ENCODE assay signal across 8 cellular contexts in the genomic region with DNA sequence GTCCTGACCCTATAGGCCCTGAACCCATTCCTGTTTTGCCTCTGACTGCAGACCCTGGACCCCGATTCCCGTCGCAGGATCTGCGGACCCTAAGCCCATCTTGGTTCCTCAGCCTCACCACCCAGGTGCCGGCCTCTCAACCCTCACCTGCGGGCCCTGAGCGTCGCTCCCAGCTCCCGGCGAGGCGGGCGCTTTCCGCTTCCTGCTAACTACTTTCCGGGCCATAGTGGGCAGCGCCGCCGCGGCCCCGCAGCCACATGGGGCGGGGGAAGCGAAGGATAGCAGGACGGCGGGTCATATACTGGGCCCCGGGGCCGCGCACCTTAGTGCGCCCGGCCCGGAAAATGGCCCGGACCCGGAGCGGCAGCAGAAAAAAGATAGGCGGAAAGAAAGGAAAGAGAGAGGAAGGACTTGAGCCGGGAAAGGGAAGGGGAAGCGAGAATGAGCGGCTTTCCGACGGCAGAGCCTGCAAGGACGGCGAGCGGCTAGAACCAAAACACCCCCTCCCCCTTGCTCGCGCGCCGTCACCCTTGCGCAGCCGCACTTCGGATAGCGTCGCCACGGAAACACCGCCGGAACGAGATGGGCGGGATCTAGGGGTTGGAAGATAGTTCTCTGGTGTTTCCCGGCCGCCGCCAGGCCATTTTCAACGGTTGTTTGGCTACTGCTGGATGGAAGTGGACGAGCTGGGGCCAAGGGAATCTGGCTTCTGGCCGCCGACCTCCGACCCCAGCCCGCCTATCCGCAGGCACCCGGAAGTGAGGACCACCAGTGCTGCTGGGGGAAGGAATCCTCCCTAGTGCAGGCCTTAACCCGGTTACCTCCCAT. TPM values are rescaled to one million over a fixed set of nuclear protein-coding genes. Genes with fewer than 3 reads are reported as not detected.
A peak's percentile ranks its signal among the peaks of the same experiment; 100 is the strongest.
DNase-seq lines count a peak whose midpoint lies in the region; ATAC-seq and TF ChIP-seq lines count a peak whose summit lies in the region.

TSS of gene DCAF12 (minus strand) at position 492 of the 828 bp plus-strand sequence. CDS start at position 225, 267 bp downstream.

- no peaks in the 10 kb centered on the region for H3K9me3 ChIP-seq in DOHH2 (ENCODE audit: control insufficient read depth, insufficient read depth, low read length)
- no peaks in the 10 kb centered on the region for H3K9me3 ChIP-seq in KOPT-K1 (ENCODE audit: insufficient read depth, low read length, poor library complexity, severe bottlenecking)

- H3K4me3 ChIP-seq in DOHH2 (ENCODE audit: low read length) (peak within 1 kb of the TSS; percentile 81), fibroblast of mammary gland (ENCODE audit: control insufficient read depth, low read depth, low read length) (peak within 1 kb of the TSS; percentile 99)

- TF ChIP-seq CTCF in DOHH2 (IDR thresholded peaks at IDR 0.05; ENCODE audit: low read depth, low read length, poor library complexity, severe bottlenecking) (peak; percentile 0), fibroblast of mammary gland (conservative IDR thresholded peaks at IDR 0.05; ENCODE audit: control insufficient read depth, insufficient read depth, low read depth, low read length) (no peak)

- peak within 1 kb of the TSS; percentile 98 for H3K27ac Mint-ChIP-seq in activated T-helper 2 cell treated with anti-CD3 and anti-CD28 coated beads, Interferon-gamma antibody, Interleukin-2, Interleukin-4, amounts not matched to agents 10 μg/mL and 5 μg/mL and 100 μg/mL, durations not matched to agents 14 hours and 24 hours and 36 hours
- H3K27ac Mint-ChIP-seq in naive thymus-derived CD8-positive, alpha-beta T cell, result peak within 1 kb of the TSS; percentile 94 to 99 (median 97)
- H3K27ac Mint-ChIP-seq in stimulated activated naive B cell treated with anti-CD40 and anti-IgM and Interleukin-4, amounts not matched to agents 10 μg/mL and 1 μg/mL and 100 μg/mL, for 72 hours, result peak within 1 kb of the TSS; percentile 86

- H3K4me2 ChIP-seq in DOHH2 (ENCODE audit: low read length), result peak within 1 kb of the TSS; percentile 82

- H3K79me2 ChIP-seq in DOHH2 (ENCODE audit: control insufficient read depth, low read length), result peaks cover 59% of the 10 kb centered on the region

- peaks cover 51% of the 10 kb centered on the region for H3K4me1 ChIP-seq in DOHH2 (ENCODE audit: control insufficient read depth, low read length)

- POLR2A ChIA-PET in naive thymus-derived CD8-positive, alpha-beta T cell (lab: Charles Lee), result interaction anchor here (0.7 to 2.1 kb wide), 4 partner anchors 52 to 652 kb away, joined by 3 to 9 read pairs (median 5); partner anchors contain the start of genes NOL6, UBAP1 and UBAP2

- H3K4me3 Mint-ChIP-seq in activated T-helper 2 cell treated with anti-CD3 and anti-CD28 coated beads, Interferon-gamma antibody, Interleukin-2, Interleukin-4, amounts not matched to agents 10 μg/mL and 5 μg/mL and 100 μg/mL, durations not matched to agents 14 hours and 24 hours and 36 hours (ENCODE audit: low read depth), result peak within 1 kb of the TSS; percentile 98
- H3K4me3 Mint-ChIP-seq in naive thymus-derived CD8-positive, alpha-beta T cell, result peak within 1 kb of the TSS; percentile 90 to 99 (median 95)
- H3K4me3 Mint-ChIP-seq in stimulated activated naive B cell treated with anti-CD40 and anti-IgM and Interleukin-4, amounts not matched to agents 10 μg/mL and 1 μg/mL and 100 μg/mL, for 72 hours, result peak within 1 kb of the TSS; percentile 94 to 96

- intact Hi-C loops in activated T-helper 2 cell treated with anti-CD3 and anti-CD28 coated beads, Interferon-gamma antibody, Interleukin-2, Interleukin-4, amounts not matched to agents 10 μg/mL and 5 μg/mL and 100 μg/mL, durations not matched to agents 14 hours and 24 hours and 36 hours (cut with micrococcal nuclease), result loop anchor here (1.0 to 2.0 kb wide), 6 partner anchors 48 to 332 kb away; partner anchors contain the start of genes DNAI1, FAM219A, KIF24 and NUDT2

- H3K9me3 Mint-ChIP-seq in activated T-helper 2 cell treated with anti-CD3 and anti-CD28 coated beads, Interferon-gamma antibody, Interleukin-2, Interleukin-4, amounts not matched to agents 10 μg/mL and 5 μg/mL and 100 μg/mL, durations not matched to agents 14 hours and 24 hours and 36 hours, result no peaks in the 10 kb centered on the region
- H3K9me3 Mint-ChIP-seq in naive thymus-derived CD8-positive, alpha-beta T cell, result no peaks in the 10 kb centered on the region
- H3K9me3 Mint-ChIP-seq in stimulated activated naive B cell treated with anti-CD40 and anti-IgM and Interleukin-4, amounts not matched to agents 10 μg/mL and 1 μg/mL and 100 μg/mL, for 72 hours, result peaks cover 0 to 2% of the 10 kb centered on the region in 2 donors

- H4K20me1 ChIP-seq in DOHH2 (ENCODE audit: control insufficient read depth, insufficient read depth, low read depth, low read length), result peaks cover 20% of the 10 kb centered on the region

- H3K36me3 ChIP-seq in DOHH2 (ENCODE audit: control insufficient read depth, low read length) (peaks cover 47% of the 10 kb centered on the region), KOPT-K1 (ENCODE audit: insufficient read depth, low read length) (peaks cover 35% of the 10 kb centered on the region)

- H3K27ac ChIP-seq in DOHH2 (ENCODE audit: low read depth, low read length), result peak within 1 kb of the TSS; percentile 83
- H3K27ac ChIP-seq in KOPT-K1 (ENCODE audit: low read depth, low read length, poor library complexity, severe bottlenecking), result peak within 1 kb of the TSS; percentile 81

- no peaks in the 10 kb centered on the region for H3K9me2 ChIP-seq in DOHH2 (replicated peaks; ENCODE audit: control insufficient read depth, low read length)

- DNase-seq in RPMI7951 (ENCODE audit: low read depth), result peak; percentile 86
- peak; percentile 90 for DNase-seq in activated T-helper 2 cell treated with anti-CD3 and anti-CD28 coated beads, Interferon-gamma antibody, Interleukin-2, Interleukin-4, amounts not matched to agents 10 μg/mL and 5 μg/mL and 100 μg/mL, durations not matched to agents 14 hours and 24 hours and 36 hours (ENCODE audit: low spot score)
- peak; percentile 87 for DNase-seq in fibroblast of mammary gland (ENCODE audit: low read depth)
- DNase-seq in naive thymus-derived CD8-positive, alpha-beta T cell, result peak; percentile 82 to 93 (median 88)
- peak; percentile 82 for DNase-seq in stimulated activated naive B cell treated with anti-CD40 and anti-IgM and Interleukin-4, amounts not matched to agents 10 μg/mL and 1 μg/mL and 100 μg/mL, for 72 hours

- peaks cover 37% of the 10 kb centered on the region for H3K4me1 Mint-ChIP-seq in activated T-helper 2 cell treated with anti-CD3 and anti-CD28 coated beads, Interferon-gamma antibody, Interleukin-2, Interleukin-4, amounts not matched to agents 10 μg/mL and 5 μg/mL and 100 μg/mL, durations not matched to agents 14 hours and 24 hours and 36 hours (ENCODE audit: low read depth)
- H3K4me1 Mint-ChIP-seq in naive thymus-derived CD8-positive, alpha-beta T cell, result peaks cover 35 to 55% (median 51%) of the 10 kb centered on the region in 4 donors
- H3K4me1 Mint-ChIP-seq in stimulated activated naive B cell treated with anti-CD40 and anti-IgM and Interleukin-4, amounts not matched to agents 10 μg/mL and 1 μg/mL and 100 μg/mL, for 72 hours, result peaks cover 34 to 62% of the 10 kb centered on the region in 2 donors

- H3K36me3 Mint-ChIP-seq in activated T-helper 2 cell treated with anti-CD3 and anti-CD28 coated beads, Interferon-gamma antibody, Interleukin-2, Interleukin-4, amounts not matched to agents 10 μg/mL and 5 μg/mL and 100 μg/mL, durations not matched to agents 14 hours and 24 hours and 36 hours (ENCODE audit: low read depth), result peaks cover 30% of the 10 kb centered on the region
- H3K36me3 Mint-ChIP-seq in naive thymus-derived CD8-positive, alpha-beta T cell, result peaks cover 0 to 35% (median 9%) of the 10 kb centered on the region in 3 donors
- peaks cover 11 to 29% of the 10 kb centered on the region in 2 donors for H3K36me3 Mint-ChIP-seq in stimulated activated naive B cell treated with anti-CD40 and anti-IgM and Interleukin-4, amounts not matched to agents 10 μg/mL and 1 μg/mL and 100 μg/mL, for 72 hours

- peak; percentile 82 for ATAC-seq in GM21786 (IDR thresholded peaks at IDR 0.05; ENCODE audit: unreplicated experiment)
- peak; percentile 91 to 94 for ATAC-seq in naive thymus-derived CD8-positive, alpha-beta T cell
- peak; percentile 84 to 87 for ATAC-seq in stimulated activated naive B cell treated with anti-CD40 and anti-IgM and Interleukin-4, amounts not matched to agents 10 μg/mL and 1 μg/mL and 100 μg/mL, for 72 hours (replicated peaks)

- H3F3A ChIP-seq in DOHH2 (ENCODE audit: control insufficient read depth, insufficient read depth), result peaks cover 21% of the 10 kb centered on the region

- no peaks in the 10 kb centered on the region for H3K27me3 Mint-ChIP-seq in activated T-helper 2 cell treated with anti-CD3 and anti-CD28 coated beads, Interferon-gamma antibody, Interleukin-2, Interleukin-4, amounts not matched to agents 10 μg/mL and 5 μg/mL and 100 μg/mL, durations not matched to agents 14 hours and 24 hours and 36 hours (ENCODE audit: low read depth)
- peaks cover 0 to 4% (median 0%) of the 10 kb centered on the region in 5 donors for H3K27me3 Mint-ChIP-seq in naive thymus-derived CD8-positive, alpha-beta T cell
- peaks cover 51 to 63% of the 10 kb centered on the region in 2 donors for H3K27me3 Mint-ChIP-seq in stimulated activated naive B cell treated with anti-CD40 and anti-IgM and Interleukin-4, amounts not matched to agents 10 μg/mL and 1 μg/mL and 100 μg/mL, for 72 hours

- H3K27me3 ChIP-seq in DOHH2 (ENCODE audit: control insufficient read depth, low read length), result no peaks in the 10 kb centered on the region

RNA-seq across cellular contexts. Expression of gene DCAF12, which starts in this region (rescaled TPM):
- 20.0 and 21.5 TPM in 2 replicates for total RNA-seq in RPMI7951 (2014; rRNA removed; shearing (Covaris generic))
- 42.8 and 43.5 TPM in 2 replicates for total RNA-seq in activated T-helper 2 cell treated with anti-CD3 and anti-CD28 coated beads, Interferon-gamma antibody, Interleukin-2, Interleukin-4, amounts not matched to agents 10 μg/mL and 5 μg/mL and 100 μg/mL, durations not matched to agents 14 hours and 24 hours and 36 hours
- total RNA-seq in naive thymus-derived CD8-positive, alpha-beta T cell, result 10 to 100 TPM; 21.5 to 24.0 TPM
- polyA plus RNA-seq in naive thymus-derived CD8-positive, alpha-beta T cell, result 10 to 100 TPM in 2 of 3 donors, 1 to 10 TPM in 1; 9.0 to 14.8 (median 13.9) TPM

Comparison
In these comparisons a context has a peak if more than half of its experiments do, and no peak if none do; other contexts are left out.
1. Peak in every context shown above with its lines: DNase-seq, ATAC-seq, H3K4me3 ChIP-seq and H3K27ac ChIP-seq.